9 cellular contexts compared by ENCODE assay signal in the genomic region with DNA sequence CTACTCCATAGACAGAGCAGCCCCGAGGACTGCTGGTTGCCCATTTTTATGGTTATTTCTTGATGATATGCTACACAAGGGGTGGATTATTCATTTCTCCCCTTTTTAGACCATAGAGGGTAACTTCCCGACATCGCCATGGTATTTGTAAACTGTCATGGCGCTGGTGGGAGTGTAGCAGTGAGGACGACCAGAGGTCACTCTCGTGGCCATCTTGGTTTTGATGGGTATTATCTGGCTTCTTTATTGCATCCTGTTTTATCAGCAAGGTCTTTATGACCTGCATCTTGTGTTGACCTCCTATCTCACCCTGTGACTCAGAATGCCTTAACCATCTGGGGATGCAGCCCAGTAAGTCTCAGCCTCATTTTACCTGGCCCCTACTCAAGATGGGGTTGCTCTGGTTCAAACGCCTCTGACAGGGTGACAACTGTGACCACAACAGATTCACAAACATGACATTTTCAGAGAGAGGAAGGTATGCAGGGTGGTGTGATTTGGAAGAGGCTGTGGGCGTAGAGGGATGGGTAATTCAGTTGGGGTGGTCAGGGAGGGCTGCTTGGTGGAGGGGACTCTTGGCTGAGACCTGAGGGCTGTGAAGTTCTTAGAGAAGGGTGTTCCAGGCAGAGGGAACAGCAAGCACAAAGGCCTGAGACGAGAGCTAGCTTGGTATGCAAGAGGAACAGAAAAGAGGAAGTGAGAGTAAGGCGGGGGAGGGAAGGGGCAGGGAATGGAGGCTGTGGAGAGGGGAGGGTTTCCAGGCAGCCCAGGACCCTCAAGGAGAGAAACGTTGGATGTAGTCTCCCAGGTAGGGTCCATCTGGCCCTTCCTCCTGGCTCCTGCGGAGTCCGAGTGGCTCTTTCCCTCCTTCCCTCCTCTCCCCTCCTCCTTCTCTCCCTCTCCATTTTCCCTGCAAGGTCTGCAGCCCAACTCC. TPM values are rescaled to one million over a fixed set of nuclear protein-coding genes. Genes with fewer than 3 reads are reported as not detected.
DNase-seq lines count a peak whose midpoint lies in the region; ATAC-seq and TF ChIP-seq lines count a peak whose summit lies in the region.
"Had no signal": no experiment of that assay in that cellular context is flagged by ENCODE, and none has a peak within 500 bp of the region (broad histone marks: within the 10 kb centered on the region; RNA-seq: fewer than 3 reads in every experiment).

No MANE protein-coding gene starts in this region.

- intact Hi-C loops in heart right ventricle (cut with DNase I) = no loop called here

- H3K9me3 ChIP-seq in heart right ventricle = no peaks in the 10 kb centered on the region

- H3K4me1 ChIP-seq in heart right ventricle = peaks cover 0 to 31% (median 0%) of the 10 kb centered on the region in 9 donors

- H3K27ac ChIP-seq in heart right ventricle = peak overlapping the region in 1 of 10 donors; percentile 70

- TF ChIP-seq CTCF in GM12864 (IDR thresholded peaks at IDR 0.05; ENCODE audit: low read depth, low read length, missing control alignments) = no peak
- TF ChIP-seq CTCF in heart right ventricle (IDR thresholded peaks at IDR 0.05) = no peak

- H3K4me3 ChIP-seq in GM12864 (ENCODE audit: low read depth, low read length) = no peak overlapping the region
- H3K4me3 ChIP-seq in heart right ventricle = no peak overlapping the region

- 70 to 81% methylated on average over 13 of the region's 13 CpGs for WGBS in heart right ventricle, 2 donors

- DNase-seq in GM12864 (ENCODE audit: low read depth) = peak; percentile 85
- DNase-seq in MV-4-11 (lab: John Stamatoyannopoulos, UW) = peak; percentile 87
- DNase-seq in heart right ventricle = peak in 1 of 2 donors; percentile 33
- no peak for DNase-seq in NCI-H2227 treated with DMSO at 0.1 percent for 48 hours (lab: John Stamatoyannopoulos, UW)
- no peak for DNase-seq in cortex of kidney (lab: John Stamatoyannopoulos, UW)
- DNase-seq in effector CD4-positive, alpha-beta T cell = no peak
- no peak for DNase-seq in stimulated activated CD4-positive, alpha-beta T cell treated with anti-CD3 and anti-CD28 coated beads, Interleukin-4, amount 100 ng/mL, for 24 hours

- H3K36me3 ChIP-seq in heart right ventricle = no peaks in the 10 kb centered on the region

- no peaks in the 10 kb centered on the region for H3K27me3 ChIP-seq in heart right ventricle

- ATAC-seq in GM21528 (IDR thresholded peaks at IDR 0.05; ENCODE audit: low FRiP score, unreplicated experiment) (peak; percentile 64), heart right ventricle (peak in 6 of 8 donors; percentile 26 to 65 (median 44))

RNA-seq across cellular contexts. Expression of a gene that starts 23.5 kb away (rescaled TPM):
- total RNA-seq in heart right ventricle = under 1 TPM in 1 of 10 donors, not detected in 9; 0.48 TPM
- not detected for polyA plus RNA-seq in heart right ventricle
- total RNA-seq: urinary bladder had no signal
- polyA plus RNA-seq: urinary bladder had no signal

RNA-seq across cellular contexts. Expression of a gene that starts 43.7 kb away (rescaled TPM):
- total RNA-seq in heart right ventricle = 1 to 10 TPM; 3.2 to 8.7 (median 5.2) TPM
- 10 to 100 TPM; 10.2 to 10.4 TPM for polyA plus RNA-seq in heart right ventricle

RNA-seq across cellular contexts. Expression of a gene that starts 50.5 kb away (rescaled TPM):
- 10 to 100 TPM; 13.9 to 36.6 (median 18.1) TPM for total RNA-seq in heart right ventricle
- 10 to 100 TPM; 48.3 to 67.4 TPM for polyA plus RNA-seq in heart right ventricle

Comparison
In these comparisons a context has a peak if more than half of its experiments do, and no peak if none do; other contexts are left out.
1. DNase-seq: peak in GM12864 (single experiment) and MV-4-11 (single experiment); none in NCI-H2227 treated with DMSO at 0.1 percent for 48 hours (single experiment), cortex of kidney (single experiment), effector CD4-positive, alpha-beta T cell (single experiment) and stimulated activated CD4-positive, alpha-beta T cell treated with anti-CD3 and anti-CD28 coated beads, Interleukin-4, amount 100 ng/mL, for 24 hours (single experiment).